Comparison of ENCODE assay signal across 1 cellular context in the genomic region with DNA sequence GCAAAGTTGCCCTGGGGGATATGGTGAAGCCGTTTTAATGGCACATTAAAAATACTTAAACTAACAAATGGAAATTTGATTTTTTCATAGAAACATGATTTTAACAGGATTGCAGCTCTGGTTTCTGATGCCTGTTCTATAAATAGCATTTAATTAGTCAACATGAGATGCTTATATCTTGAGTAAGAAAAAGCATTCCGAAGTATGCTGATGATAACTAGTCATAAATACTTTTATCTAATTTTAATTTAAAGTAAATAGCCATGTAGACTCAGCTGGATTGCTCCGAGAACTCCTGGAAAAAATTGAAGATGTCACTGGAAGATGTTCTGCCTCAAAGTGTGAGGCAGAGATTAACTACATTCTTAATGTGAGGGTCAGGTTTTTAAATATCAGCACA.
TF ChIP-seq lines count a peak whose summit lies in the region.

No MANE protein-coding gene starts in this region.

TF ChIP-seq in IMR-90, 13 proteins besides CTCF, POLR2A, EP300 and RAD21:
- TF ChIP-seq FOS (IDR thresholded peaks at IDR 0.05; ENCODE audit: low read depth, low read length) (no peak), RCOR1 (IDR thresholded peaks at IDR 0.05; ENCODE audit: insufficient replicate concordance, low read length) (no peak), CHD1 (IDR thresholded peaks at IDR 0.05; ENCODE audit: low read depth, low read length) (no peak), USF2 (IDR thresholded peaks at IDR 0.05; ENCODE audit: low read depth, low read length) (no peak)
TF ChIP-seq in IMR-90: peak in this region for 0.
